ENCODE assay signal across 13 cellular contexts in genomic region chr1:172883387-172883791, GRCh38.
DNase-seq lines count a peak whose midpoint lies in the region; ATAC-seq lines count a peak whose summit lies in the region.
"Had no signal": no experiment of that assay in that cellular context is flagged by ENCODE, and none has a peak within 500 bp of the region (broad histone marks: within the 10 kb centered on the region; RNA-seq: fewer than 3 reads in every experiment).

No MANE protein-coding gene starts in this region.

- peaks cover 31% of the 10 kb centered on the region for H3K27me3 Mint-ChIP-seq in activated T-helper 17 cell treated with anti-CD3 and anti-CD28 coated beads, Interleukin-2, amount 50 U/mL, for 72 hours

- no peak overlapping the region for H3K9ac ChIP-seq in BLaER1 treated with 17β-estradiol and CSF1 and Interleukin-3, amounts not matched to agents 10 nM and 100 nM

- H3K4me3 Mint-ChIP-seq in activated T-helper 17 cell treated with anti-CD3 and anti-CD28 coated beads, Interleukin-2, amount 50 U/mL, for 72 hours = peak overlapping the region; percentile 41
- H3K4me3 Mint-ChIP-seq: endodermal cell; T-helper 1 cell treated with Interleukin-12 subunit alpha and Interleukin-12 subunit beta and Interleukin-4 antibody, amounts not matched to agents 30 μg/mL and 1 μg/mL, for 36 hours had no signal

- peaks cover 14 to 20% (median 17%) of the 10 kb centered on the region in 10 experiments for H3K4me1 ChIP-seq in BLaER1 treated with 17β-estradiol and CSF1 and Interleukin-3, amounts not matched to agents 10 nM and 100 nM

- H3K27ac ChIP-seq in BLaER1 treated with 17β-estradiol and CSF1 and Interleukin-3, amounts not matched to agents 10 nM and 100 nM = 0 out of 22 replicates have a peak overlapping the region, but pooled peaks of 2 of the 11 experiments have one; percentile 3 to 13
- no peak overlapping the region for H3K27ac ChIP-seq in caudate nucleus (ENCODE audit: low read depth, low read length)

- H3K36me3 Mint-ChIP-seq in activated T-helper 17 cell treated with anti-CD3 and anti-CD28 coated beads, Interleukin-2, amount 50 U/mL, for 72 hours (ENCODE audit: low read depth) = no peaks in the 10 kb centered on the region

- peaks cover 20% of the 10 kb centered on the region for H3K4me1 Mint-ChIP-seq in activated T-helper 17 cell treated with anti-CD3 and anti-CD28 coated beads, Interleukin-2, amount 50 U/mL, for 72 hours

- H3K9me3 ChIP-seq in BLaER1 treated with 17β-estradiol and CSF1 and Interleukin-3, amounts not matched to agents 10 nM and 100 nM (replicated peaks in 1 of 11) = peaks cover 0 to 10% (median 4%) of the 10 kb centered on the region in 11 experiments; a peak in 5 of 22 replicates

- no peak overlapping the region for H3K4me3 ChIP-seq in BLaER1 treated with 17β-estradiol and CSF1 and Interleukin-3, amounts not matched to agents 10 nM and 100 nM

- no peaks in the 10 kb centered on the region for H4K20me1 ChIP-seq in BLaER1 treated with 17β-estradiol and CSF1 and Interleukin-3, amounts not matched to agents 10 nM and 100 nM

- ATAC-seq in GM19023 (IDR thresholded peaks at IDR 0.05; ENCODE audit: unreplicated experiment) (peak; percentile 50), HG03139 (IDR thresholded peaks at IDR 0.05; ENCODE audit: unreplicated experiment) (peak; percentile 71), GM21526 (IDR thresholded peaks at IDR 0.05; ENCODE audit: low FRiP score, unreplicated experiment) (no peak)
- ATAC-seq in activated T-helper 17 cell treated with anti-CD3 and anti-CD28 coated beads, Interleukin-2, amount 50 U/mL, for 72 hours (replicated peaks) = peak; percentile 76

- peak overlapping the region; percentile 49 to 75 (median 61) for H3K4me2 ChIP-seq in BLaER1 treated with 17β-estradiol and CSF1 and Interleukin-3, amounts not matched to agents 10 nM and 100 nM

- no peaks in the 10 kb centered on the region for H3K27me3 ChIP-seq in BLaER1 treated with 17β-estradiol and CSF1 and Interleukin-3, amounts not matched to agents 10 nM and 100 nM

- H3K9me3 Mint-ChIP-seq in activated T-helper 17 cell treated with anti-CD3 and anti-CD28 coated beads, Interleukin-2, amount 50 U/mL, for 72 hours = no peaks in the 10 kb centered on the region
- H3K9me3 Mint-ChIP-seq: T-helper 1 cell treated with Interleukin-12 subunit alpha and Interleukin-12 subunit beta and Interleukin-4 antibody, amounts not matched to agents 30 μg/mL and 1 μg/mL, for 36 hours had no signal

- DNase-seq in caudate nucleus (lab: John Stamatoyannopoulos, UW) = no peak
- no peak for DNase-seq in amniotic stem cell (lab: John Stamatoyannopoulos, UW)
- no peak for DNase-seq in D341Med (ENCODE audit: low spot score)
- DNase-seq: activated gamma-delta T cell, endodermal cell, NCI-H446 treated with DMSO at 0.1 percent for 48 hours, posterior cingulate gyrus had no signal

- peak overlapping the region; percentile 80 for H3K27ac Mint-ChIP-seq in activated T-helper 17 cell treated with anti-CD3 and anti-CD28 coated beads, Interleukin-2, amount 50 U/mL, for 72 hours
- H3K27ac Mint-ChIP-seq: endodermal cell; T-helper 1 cell treated with Interleukin-12 subunit alpha and Interleukin-12 subunit beta and Interleukin-4 antibody, amounts not matched to agents 30 μg/mL and 1 μg/mL, for 36 hours had no signal

- no peaks in the 10 kb centered on the region for H3K36me3 ChIP-seq in BLaER1 treated with 17β-estradiol and CSF1 and Interleukin-3, amounts not matched to agents 10 nM and 100 nM
